Comparison of ENCODE assay signal across 9 cellular contexts in genomic region chr6:141309295-141309694, GRCh38.
DNase-seq lines count a peak whose midpoint lies in the region; ATAC-seq and TF ChIP-seq lines count a peak whose summit lies in the region.
"Had no signal": no experiment of that assay in that cellular context is flagged by ENCODE, and none has a peak within 500 bp of the region (broad histone marks: within the 10 kb centered on the region; RNA-seq: fewer than 3 reads in every experiment).

No MANE protein-coding gene starts in this region.

- H3K79me1 ChIP-seq in neuronal stem cell (ENCODE audit: low read depth, low read length) = no peaks in the 10 kb centered on the region

- no peak overlapping the region for H3K23ac ChIP-seq in neuronal stem cell (ENCODE audit: low read depth, low read length, poor library complexity)

- H4K91ac ChIP-seq in neuronal stem cell (ENCODE audit: low read depth, low read length, poor library complexity) = no peak overlapping the region

- no peak overlapping the region for H2BK120ac ChIP-seq in neuronal stem cell (ENCODE audit: low read depth, low read length)

- H2BK5ac ChIP-seq in neuronal stem cell (ENCODE audit: low read length) = no peak overlapping the region

- DNase-seq in GM12865 (ENCODE audit: low read depth) (peak; percentile 20), amniotic epithelial cell (ENCODE audit: low read depth) (peak; percentile 11), hypothalamus (lab: John Stamatoyannopoulos, UW) (no peak), neuronal stem cell (ENCODE audit: low spot score) (no peak)
- DNase-seq: activated gamma-delta T cell treated with Interleukin-2 at 50 U/mL for 16 hours had no signal

- H3K27ac ChIP-seq in 22Rv1 (no peak overlapping the region), neuronal stem cell (replicated peaks; ENCODE audit: low read length) (no peak overlapping the region), gastroesophageal sphincter (no peak overlapping the region)

- ATAC-seq in HG03520 (IDR thresholded peaks at IDR 0.05; ENCODE audit: unreplicated experiment) = peak; percentile 67
- ATAC-seq in HG02642 (IDR thresholded peaks at IDR 0.05; ENCODE audit: poor library complexity, unreplicated experiment) = no peak
- ATAC-seq in gastroesophageal sphincter = no peak

- TF ChIP-seq EP300 in gastroesophageal sphincter (IDR thresholded peaks at IDR 0.05) = no peak

- no peak overlapping the region for H3K14ac ChIP-seq in neuronal stem cell (ENCODE audit: low read length)

- H3K4me1 ChIP-seq in neuronal stem cell (ENCODE audit: control insufficient read depth in 2 of 2, insufficient read depth in 1 of 2, low read depth in 1 of 2, low read length in 2 of 2) (peaks cover 0 to 4% of the 10 kb centered on the region in 2 donors), gastroesophageal sphincter (no peaks in the 10 kb centered on the region)

- no peak for TF ChIP-seq POLR2A in gastroesophageal sphincter (IDR thresholded peaks at IDR 0.05)

- H3K4me2 ChIP-seq in neuronal stem cell (ENCODE audit: insufficient read depth, low read length, poor library complexity, severe bottlenecking) = no peak overlapping the region

- H2AK5ac ChIP-seq in neuronal stem cell (ENCODE audit: low read depth, low read length) = no peak overlapping the region

- H3K4ac ChIP-seq in neuronal stem cell (ENCODE audit: low read length) = no peak overlapping the region

- H3K9me3 ChIP-seq in neuronal stem cell (replicated peaks in 1 of 2; ENCODE audit: control insufficient read depth in 2 of 2, insufficient read depth in 1 of 2, low read depth in 1 of 2, low read length in 2 of 2) = peaks cover 4% of the 10 kb centered on the region in 2 donors
- H3K9me3 ChIP-seq in gastroesophageal sphincter = no peaks in the 10 kb centered on the region

- TF ChIP-seq CTCF in 22Rv1 (IDR thresholded peaks at IDR 0.05) (peak; percentile 8; the same call in 1 of the 2 replicates), GM12865 (IDR thresholded peaks at IDR 0.05; ENCODE audit: insufficient read depth, low read depth, low read length, missing control alignments) (no peak), gastroesophageal sphincter (IDR thresholded peaks at IDR 0.05) (no peak)

- H3K4me3 ChIP-seq in GM12865 (ENCODE audit: low read depth, low read length) = no peak overlapping the region
- H3K4me3 ChIP-seq in neuronal stem cell (ENCODE audit: low read length in 2 of 2) = no peak overlapping the region
- no peak overlapping the region for H3K4me3 ChIP-seq in gastroesophageal sphincter

- H3K36me3 ChIP-seq in neuronal stem cell (replicated peaks in 1 of 2; ENCODE audit: control insufficient read depth in 2 of 2, insufficient read depth in 2 of 2, low read length in 2 of 2) (no peaks in the 10 kb centered on the region), gastroesophageal sphincter (no peaks in the 10 kb centered on the region)

- no peak overlapping the region for H2BK15ac ChIP-seq in neuronal stem cell (ENCODE audit: low read length)

- no peak overlapping the region for H2AFZ ChIP-seq in neuronal stem cell (ENCODE audit: low read length)

- no peak overlapping the region for H3K9ac ChIP-seq in neuronal stem cell (ENCODE audit: low read depth, low read length, poor library complexity)

- no peak overlapping the region for H2BK12ac ChIP-seq in neuronal stem cell (ENCODE audit: low read length)

- no peaks in the 10 kb centered on the region for H3K27me3 ChIP-seq in neuronal stem cell (ENCODE audit: control insufficient read depth in 3 of 3, insufficient read depth in 3 of 3, low read depth in 1 of 3, low read length in 3 of 3)
- H3K27me3 ChIP-seq in gastroesophageal sphincter = no peaks in the 10 kb centered on the region

- H3K18ac ChIP-seq in neuronal stem cell (ENCODE audit: low read length) = no peak overlapping the region

- no peak overlapping the region for H4K8ac ChIP-seq in neuronal stem cell (ENCODE audit: low read depth, low read length)

Comparison
In these comparisons a context has a peak if more than half of its experiments do, and no peak if none do; other contexts are left out.
1. DNase-seq: peak in GM12865 (single experiment) and amniotic epithelial cell (single experiment); none in hypothalamus (0 of 51) and neuronal stem cell (single experiment).